2 cellular contexts compared by ENCODE assay signal in genomic region chr2:41937464-41937861, GRCh38.
TF ChIP-seq lines count a peak whose summit lies in the region.

No MANE protein-coding gene starts in this region.

TF ChIP-seq in SK-N-SH, 30 proteins besides CTCF, POLR2A, EP300 and RAD21 (continued from another document):
- no peak for TF ChIP-seq REST (IDR thresholded peaks at IDR 0.05; ENCODE audit: low read depth, low read length)
- TF ChIP-seq PBX3 (IDR thresholded peaks at IDR 0.05): no peak
- TF ChIP-seq JUND (IDR thresholded peaks at IDR 0.05): no peak
- TF ChIP-seq SIN3A (IDR thresholded peaks at IDR 0.05; ENCODE audit: borderline replicate concordance, low read depth, low read length): no peak
- no peak for TF ChIP-seq CHD2 (IDR thresholded peaks at IDR 0.05; ENCODE audit: low read length, partially characterized antibody)

TF ChIP-seq in SK-N-SH treated with all-trans-retinoic acid at 6 μM for 48 hours, 23 proteins besides CTCF, POLR2A, EP300 and RAD21 (continued from another document):
- TF ChIP-seq TSHZ2 (CRISPR knock-in tag; IDR thresholded peaks at IDR 0.05): no peak
- TF ChIP-seq SNAI2 (CRISPR knock-in tag; IDR thresholded peaks at IDR 0.05): no peak
- no peak for TF ChIP-seq CSRNP3 (CRISPR knock-in tag; IDR thresholded peaks at IDR 0.05)
- TF ChIP-seq OSR1 (CRISPR knock-in tag; IDR thresholded peaks at IDR 0.05): no peak
- no peak for TF ChIP-seq ESRRG (CRISPR knock-in tag; IDR thresholded peaks at IDR 0.05)
- no peak for TF ChIP-seq GLIS3 (CRISPR knock-in tag; IDR thresholded peaks at IDR 0.05)
- TF ChIP-seq TOX (CRISPR knock-in tag; IDR thresholded peaks at IDR 0.05; ENCODE audit: borderline replicate concordance): no peak
- no peak for TF ChIP-seq POU6F1 (CRISPR knock-in tag; IDR thresholded peaks at IDR 0.05; ENCODE audit: borderline replicate concordance, low read depth)
- no peak for TF ChIP-seq TCF4 (CRISPR knock-in tag; IDR thresholded peaks at IDR 0.05; ENCODE audit: borderline replicate concordance)
- no peak for TF ChIP-seq ZNF8 (CRISPR knock-in tag; IDR thresholded peaks at IDR 0.05)
- TF ChIP-seq CSDC2 (CRISPR knock-in tag; IDR thresholded peaks at IDR 0.05): no peak
TF ChIP-seq in SK-N-SH treated with all-trans-retinoic acid at 6 μM for 48 hours: peak in this region for 0.
